Comparison of ENCODE assay signal across 14 cellular contexts in the genomic region with DNA sequence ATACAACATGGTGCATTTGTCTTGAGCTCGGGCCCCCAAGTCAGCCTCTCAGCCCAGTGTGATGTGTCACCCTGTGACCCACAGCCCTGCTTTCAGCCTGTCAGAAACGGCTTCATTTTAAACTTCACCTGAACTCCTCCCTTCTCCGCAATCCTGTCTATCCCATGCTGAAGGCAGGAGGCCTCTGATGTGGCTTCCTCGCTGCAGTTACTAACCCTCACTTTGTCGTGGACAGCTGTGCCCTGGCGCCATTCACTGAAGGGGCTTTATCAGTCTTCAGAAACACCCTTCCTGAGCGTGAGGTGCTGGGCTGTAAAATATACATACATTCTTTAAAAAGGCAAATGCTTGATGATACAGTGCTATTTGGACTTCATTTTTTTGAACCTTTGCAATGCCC. TPM values are rescaled to one million over a fixed set of nuclear protein-coding genes. Genes with fewer than 3 reads are reported as not detected.
DNase-seq lines count a peak whose midpoint lies in the region; ATAC-seq and TF ChIP-seq lines count a peak whose summit lies in the region.
"Had no signal": no experiment of that assay in that cellular context is flagged by ENCODE, and none has a peak within 500 bp of the region (broad histone marks: within the 10 kb centered on the region; RNA-seq: fewer than 3 reads in every experiment).

No MANE protein-coding gene starts in this region.

- H4K20me1 ChIP-seq in DND-41 (ENCODE audit: insufficient read depth, low read length) (no peaks in the 10 kb centered on the region), Loucy (ENCODE audit: insufficient read depth, low read length, poor library complexity, severe bottlenecking) (no peaks in the 10 kb centered on the region)

- DNase-seq in DND-41 (peak; percentile 80), GM13977 (ENCODE audit: low spot score) (peak; percentile 2), left lung (no peak), OCI-M2 (lab: John Stamatoyannopoulos, UW; ENCODE audit: unreplicated experiment) (no peak)
- no peak for DNase-seq in activated CD8-positive, alpha-beta memory T cell treated with anti-CD3 and anti-CD28 coated beads, Interleukin-2, amount 50 U/mL, for 48 hours
- DNase-seq: C1 segment of cervical spinal cord; Calu3; CD4-positive, alpha-beta memory T cell; COR-L47; DMS79 treated with DMSO at 0.1 percent for 48 hours; GOT3; HFFc6 had no signal

- H3K79me2 ChIP-seq in DND-41 (ENCODE audit: insufficient read depth, low read length) (no peaks in the 10 kb centered on the region), Loucy (ENCODE audit: insufficient read depth, low read length) (no peaks in the 10 kb centered on the region)

- TF ChIP-seq CTCF in DND-41 (IDR thresholded peaks at IDR 0.05; ENCODE audit: borderline replicate concordance, extremely low read depth, low read length, poor library complexity, severe bottlenecking) (no peak), GM13977 (IDR thresholded peaks at IDR 0.05; ENCODE audit: extremely low read depth, insufficient read depth, missing control alignments) (no peak), Loucy (conservative IDR thresholded peaks at IDR 0.05; ENCODE audit: low read length) (no peak), left lung (IDR thresholded peaks at IDR 0.05) (no peak)

- no peaks in the 10 kb centered on the region for H3K9me3 ChIP-seq in DND-41 (ENCODE audit: insufficient read depth, low read length, severe bottlenecking)
- H3K9me3 ChIP-seq in Loucy (ENCODE audit: insufficient read depth, low read depth, low read length), result no peaks in the 10 kb centered on the region
- H3K9me3 ChIP-seq in left lung, result peaks cover 0 to 7% of the 10 kb centered on the region in 2 donors

- H3K4me2 ChIP-seq in DND-41 (ENCODE audit: insufficient read depth, low read length) (peak overlapping the region; percentile 10; the same call in 1 of the 2 replicates), Loucy (ENCODE audit: low read depth, low read length, poor library complexity, severe bottlenecking) (peak overlapping the region; percentile 2)

- H3K4me1 ChIP-seq in DND-41 (ENCODE audit: insufficient read depth, low read length), result peaks cover 18% of the 10 kb centered on the region
- peaks cover 13% of the 10 kb centered on the region for H3K4me1 ChIP-seq in Loucy (ENCODE audit: insufficient read depth, low read length, poor library complexity, severe bottlenecking)
- H3K4me1 ChIP-seq in left lung, result no peaks in the 10 kb centered on the region
- H3K4me1 ChIP-seq: HAP-1 had no signal

- H3K27me3 ChIP-seq in DND-41 (ENCODE audit: insufficient read depth, low read length, poor library complexity) (no peaks in the 10 kb centered on the region), Loucy (ENCODE audit: insufficient read depth, low read length, poor library complexity, severe bottlenecking) (no peaks in the 10 kb centered on the region), left lung (no peaks in the 10 kb centered on the region)

- H3K36me3 ChIP-seq in DND-41 (ENCODE audit: insufficient read depth, low read length) (no peaks in the 10 kb centered on the region), Loucy (ENCODE audit: insufficient read depth, low read length) (no peaks in the 10 kb centered on the region), left lung (no peaks in the 10 kb centered on the region)
- H3K36me3 ChIP-seq: HAP-1 had no signal

- peak overlapping the region; percentile 49 for H3K27ac ChIP-seq in DND-41 (ENCODE audit: low read length)
- H3K27ac ChIP-seq in left lung, result no peak overlapping the region

- intact Hi-C loops in left lung (cut with DNase I), result no loop called here

- H3K9me2 ChIP-seq in Loucy (replicated peaks; ENCODE audit: low read depth, low read length), result no peaks in the 10 kb centered on the region

- no peaks in the 10 kb centered on the region for H3F3A ChIP-seq in Loucy (ENCODE audit: low read depth)

- ATAC-seq in DND-41 (ENCODE audit: insufficient read depth, low read depth), result peak; percentile 96
- ATAC-seq in left lung, result peak; percentile 14

- H2AFZ ChIP-seq in DND-41 (ENCODE audit: low read depth, low read length) (no peak overlapping the region), Loucy (ENCODE audit: low read length) (no peak overlapping the region)

- H3K9ac ChIP-seq in DND-41 (ENCODE audit: low read depth, low read length) (0 out of 2 replicates have a peak overlapping the region, but pooled peaks have one; percentile 1), Loucy (ENCODE audit: low read depth, low read length, poor library complexity, severe bottlenecking) (no peak overlapping the region)

- H3K4me3 ChIP-seq in DND-41 (ENCODE audit: low read depth in 1 of 2, low read length in 2 of 2) (no peak overlapping the region), Loucy (ENCODE audit: low read length, poor library complexity, severe bottlenecking) (no peak overlapping the region), left lung (no peak overlapping the region)
- H3K4me3 ChIP-seq: HAP-1 had no signal

- in situ Hi-C loops in GM13977 (cut with MboI; ENCODE audit: low pct_unique_long_range_greater_than_20kb, low sequenced_read_pairs, unreplicated experiment), result loop anchor here (25.0 kb wide), 1 partner anchor 200 kb away; the partner anchor contains the start of gene APMAP

RNA-seq across cellular contexts. Expression of gene ENTPD6, which starts 7.9 kb away (rescaled TPM):
- 10 to 100 TPM; 72.7 to 76.3 TPM for total RNA-seq in left lung

Comparison
In these comparisons a context has a peak if more than half of its experiments do, and no peak if none do; other contexts are left out.
1. DNase-seq: peak in DND-41 (single experiment) and GM13977 (single experiment); none in left lung (0 of 2), activated CD8-positive, alpha-beta memory T cell treated with anti-CD3 and anti-CD28 coated beads, Interleukin-2, amount 50 U/mL, for 48 hours (single experiment) and OCI-M2 (single experiment).